In the genomic region with DNA sequence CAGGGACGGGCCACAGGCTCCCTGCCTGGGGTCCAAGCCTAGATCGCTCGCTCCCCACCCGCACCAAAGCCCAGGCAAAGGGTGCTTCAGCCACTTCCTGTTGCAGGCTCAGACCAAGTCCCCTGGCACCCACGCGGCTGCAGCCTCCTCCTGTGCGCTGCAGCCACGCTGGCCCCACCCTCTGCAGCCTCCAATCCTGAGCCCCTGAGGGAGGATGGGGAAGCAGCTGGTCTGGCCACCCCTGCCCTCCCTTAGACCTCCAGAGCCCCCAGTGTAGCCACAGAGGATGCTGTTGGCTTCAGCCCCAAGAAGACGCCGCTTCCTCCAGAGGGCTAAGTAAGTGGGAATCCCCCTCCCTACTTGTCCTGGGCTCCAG, we compare ENCODE assay signal across 8 cellular contexts. TPM values are rescaled to one million over a fixed set of nuclear protein-coding genes. Genes with fewer than 3 reads are reported as not detected.
A peak's percentile ranks its signal among the peaks of the same experiment; 100 is the strongest.
DNase-seq lines count a peak whose midpoint lies in the region; ATAC-seq and TF ChIP-seq lines count a peak whose summit lies in the region.

No MANE protein-coding gene starts in this region.

- DNase-seq in GM10248 (ENCODE audit: extremely low spot score) (peak; percentile 87), coronary artery (ENCODE audit: low spot score) (no peak), DMS153 treated with DMSO at 0.1 percent for 48 hours (lab: John Stamatoyannopoulos, UW; ENCODE audit: unreplicated experiment) (no peak), COLO668 (lab: John Stamatoyannopoulos, UW; ENCODE audit: unreplicated experiment) (no peak)
- no peak for DNase-seq in activated CD4-positive, alpha-beta T cell treated with anti-CD3 and anti-CD28 coated beads, Interleukin-2, amount 50 U/mL, for 4 hours

- POLR2A ChIA-PET in GM10248 (lab: Yijun Ruan, JAX), result interaction anchor here (0.5 to 0.6 kb wide), 2 partner anchors 112 to 289 kb away, joined by 3 to 4 read pairs; no protein-coding TSS in a partner anchor

- 79% methylated on average over 10 of the region's 10 CpGs for WGBS in HUES64

- H3K9me3 ChIP-seq in HUES64 (ENCODE audit: insufficient read depth, low read depth, low read length), result peaks cover 5% of the 10 kb centered on the region; the same call in 1 of the 2 replicates
- H3K9me3 ChIP-seq in neutrophil, result no peaks in the 10 kb centered on the region

- H3K4me1 ChIP-seq in HUES64 (ENCODE audit: insufficient read depth, low read length), result peaks cover 22% of the 10 kb centered on the region; the same call in 1 of the 2 replicates
- peaks cover 28% of the 10 kb centered on the region in 2 experiments for H3K4me1 ChIP-seq in neutrophil (ENCODE audit: control insufficient read depth in 1 of 2, insufficient read depth in 1 of 2, low read depth in 1 of 2, low read length in 1 of 2)

- TF ChIP-seq CTCF in GM10248 (IDR thresholded peaks at IDR 0.05; ENCODE audit: control extremely low read depth, extremely low read depth, low read depth, missing control alignments) (no peak), coronary artery (IDR thresholded peaks at IDR 0.05) (no peak), neutrophil (IDR thresholded peaks at IDR 0.05) (no peak)

- H3K27me3 ChIP-seq in HUES64 (ENCODE audit: insufficient read depth, low read length) (no peaks in the 10 kb centered on the region), neutrophil (no peaks in the 10 kb centered on the region)

- peaks cover 27% of the 10 kb centered on the region for H3K36me3 ChIP-seq in HUES64 (ENCODE audit: insufficient read depth, low read length)
- no peaks in the 10 kb centered on the region for H3K36me3 ChIP-seq in neutrophil

- CTCF ChIA-PET in GM10248 (lab: Yijun Ruan, JAX), result interaction anchor here (1.0 to 1.3 kb wide), 2 partner anchors 19 to 24 kb away, joined by 3 read pairs; no protein-coding TSS in a partner anchor

- ATAC-seq in GM21447 (IDR thresholded peaks at IDR 0.05; ENCODE audit: unreplicated experiment), result peak; percentile 56

- H3K9ac ChIP-seq in HUES64 (ENCODE audit: low read depth, low read length), result no peak overlapping the region

- no peak overlapping the region for H3K4me3 ChIP-seq in HUES64 (ENCODE audit: low read length)
- peak overlapping the region; percentile 86 for H3K4me3 ChIP-seq in coronary artery
- H3K4me3 ChIP-seq in neutrophil (ENCODE audit: low read depth in 1 of 2, low read length in 1 of 2), result no peak overlapping the region

- H3K27ac ChIP-seq in HUES64 (ENCODE audit: low read depth, low read length), result peak overlapping the region; percentile 88; the same call in 1 of the 2 replicates
- H3K27ac ChIP-seq in coronary artery, result peak overlapping the region; percentile 66 to 87
- peak overlapping the region; percentile 77 for H3K27ac ChIP-seq in neutrophil

RNA-seq across cellular contexts. Expression of a gene that starts 9.3 kb away (rescaled TPM):
- polyA plus RNA-seq in HUES64 (2013, experiment 1 of 2), result 46.1 TPM
- polyA plus RNA-seq in HUES64 (2013, experiment 2 of 2), result 54.0 TPM
